ENCODE assay signal across 21 cellular contexts in the genomic region with DNA sequence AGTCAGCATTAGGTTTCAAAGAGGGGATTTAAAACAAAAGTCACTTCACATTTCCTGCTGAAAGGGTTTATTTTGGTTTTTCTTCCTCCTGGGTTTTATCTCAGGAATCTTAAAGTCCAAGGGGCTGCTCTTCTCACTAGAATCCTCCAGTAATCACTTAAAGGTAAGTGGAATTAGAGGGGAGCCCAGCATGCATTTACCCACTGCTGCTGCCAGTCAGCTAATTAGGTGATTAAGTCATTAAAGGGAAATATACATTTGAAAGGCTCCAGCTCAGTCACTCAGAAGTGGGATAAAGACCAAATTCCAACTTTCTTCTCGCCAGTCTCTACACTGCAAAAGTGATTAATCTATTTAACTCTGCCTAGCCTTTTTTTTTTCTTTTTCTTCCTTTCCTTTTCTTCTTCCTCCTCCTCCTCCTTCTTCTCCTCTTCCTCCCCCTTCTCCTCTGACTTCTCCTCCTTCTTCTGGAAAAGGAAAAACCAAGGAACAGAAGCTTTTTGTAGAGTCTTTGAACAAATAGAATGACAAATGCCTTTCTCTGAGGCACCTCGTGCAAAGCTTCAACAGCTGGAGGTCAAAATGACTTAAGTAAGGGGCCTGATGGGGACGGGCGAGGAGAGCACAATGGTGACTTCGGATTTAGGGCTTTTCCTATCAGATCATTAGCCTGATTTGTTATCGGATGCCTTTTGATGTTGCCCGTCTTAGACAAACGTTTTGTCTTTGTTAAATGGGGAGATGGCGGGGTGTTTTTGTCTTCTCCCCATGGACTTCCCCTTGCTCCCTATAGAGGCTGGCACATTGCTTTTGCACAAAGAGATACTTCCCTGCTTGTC.
"Had no signal": no experiment of that assay in that cellular context is flagged by ENCODE, and none has a peak within 500 bp of the region (broad histone marks: within the 10 kb centered on the region; RNA-seq: fewer than 3 reads in every experiment).

No MANE protein-coding gene starts in this region.

- H3K9me3 ChIP-seq: gastroesophageal sphincter, prostate gland, tibial nerve, vagina had no signal

- DNase-seq: activated CD4-positive, alpha-beta T cell treated with anti-CD3 and anti-CD28 coated beads, Interleukin-2, amount 10 ng/mL, durations not matched to agents 7 days and 5 days; activated CD4-positive, CD25-positive, alpha-beta regulatory T cell; activated naive CD4-positive, alpha-beta T cell treated with Interleukin-2 at 50 U/mL for 16 hours; anterior cingulate cortex; cerebellar nuclear complex; effector memory CD8-positive, alpha-beta T cell; kidney glomerular epithelial cell; right cardiac atrium; small intestine; stimulated activated CD4-positive, alpha-beta T cell treated with anti-CD3 and anti-CD28 coated beads, Interleukin-4, amount 100 ng/mL, for 4 hours; stimulated activated CD8-positive, alpha-beta memory T cell treated with anti-CD3 and anti-CD28 coated beads, Interleukin-4, amount 100 ng/mL, for 48 hours; stimulated activated naive CD4-positive, alpha-beta T cell treated with Interleukin-2 at 50 U/mL for 16 hours; substantia nigra; T-helper 17 cell had no signal

- H3K27me3 ChIP-seq: tibial nerve, vagina had no signal

- H3K36me3 ChIP-seq: gastroesophageal sphincter, prostate gland, tibial nerve, vagina had no signal

- H3K27ac Mint-ChIP-seq: activated CD4-positive, alpha-beta T cell treated with anti-CD3 and anti-CD28 coated beads, Interleukin-2, amount 10 ng/mL, durations not matched to agents 7 days and 5 days; activated T-helper 17 cell treated with anti-CD3 and anti-CD28 coated beads, Interleukin-2, amount 50 U/mL, for 72 hours; effector memory CD8-positive, alpha-beta T cell; T-helper 17 cell had no signal

- FAIRE-seq: small intestine had no signal

- H3K27ac ChIP-seq: epithelial cell of prostate, gastroesophageal sphincter, prostate gland, tibial nerve, vagina had no signal

- H3K27me3 Mint-ChIP-seq: activated CD4-positive, alpha-beta T cell treated with anti-CD3 and anti-CD28 coated beads, Interleukin-2, amount 10 ng/mL, durations not matched to agents 7 days and 5 days; activated T-helper 17 cell treated with anti-CD3 and anti-CD28 coated beads, Interleukin-2, amount 50 U/mL, for 72 hours; effector memory CD8-positive, alpha-beta T cell; T-helper 17 cell had no signal

- H3K36me3 Mint-ChIP-seq: natural killer cell treated with Interleukin-12 subunit alpha and Interleukin-12 subunit beta and Interleukin-15 and Interleukin-18, amount 100 ng/mL, for 72 hours had no signal

- H3K4me1 Mint-ChIP-seq: activated CD4-positive, alpha-beta T cell treated with anti-CD3 and anti-CD28 coated beads, Interleukin-2, amount 10 ng/mL, durations not matched to agents 7 days and 5 days; activated T-helper 17 cell treated with anti-CD3 and anti-CD28 coated beads, Interleukin-2, amount 50 U/mL, for 72 hours; T-helper 17 cell had no signal

- H3K4me1 ChIP-seq: gastroesophageal sphincter, prostate gland, tibial nerve, vagina had no signal

- H3K4me3 ChIP-seq: gastroesophageal sphincter, prostate gland, tibial nerve, vagina had no signal

- H3K4me3 Mint-ChIP-seq: activated CD4-positive, alpha-beta T cell treated with anti-CD3 and anti-CD28 coated beads, Interleukin-2, amount 10 ng/mL, durations not matched to agents 7 days and 5 days; activated T-helper 17 cell treated with anti-CD3 and anti-CD28 coated beads, Interleukin-2, amount 50 U/mL, for 72 hours; effector memory CD8-positive, alpha-beta T cell; natural killer cell treated with Interleukin-12 subunit alpha and Interleukin-12 subunit beta and Interleukin-15 and Interleukin-18, amount 100 ng/mL, for 72 hours; T-helper 17 cell had no signal
